ENCODE assay signal across 12 cellular contexts in the genomic region with DNA sequence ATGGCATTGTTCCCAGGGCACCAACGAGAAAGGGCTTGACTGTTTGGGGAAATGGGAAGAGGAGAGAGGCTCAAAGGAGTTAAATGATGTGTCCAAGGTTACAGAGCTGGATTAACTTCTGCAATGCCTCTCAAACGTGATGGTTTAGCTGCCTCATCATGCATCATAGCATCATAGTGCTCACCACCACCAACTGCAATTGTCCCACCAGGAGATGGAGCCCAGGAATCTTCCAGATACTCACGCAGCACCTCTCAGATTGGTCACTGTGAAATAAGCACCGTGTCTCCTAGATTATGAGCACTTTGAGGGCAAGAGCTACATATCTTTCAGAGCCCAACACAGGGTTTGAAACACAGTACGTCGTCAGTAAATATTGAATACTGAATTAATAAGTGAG.
DNase-seq lines count a peak whose midpoint lies in the region; ATAC-seq and TF ChIP-seq lines count a peak whose summit lies in the region.
"Had no signal": no experiment of that assay in that cellular context is flagged by ENCODE, and none has a peak within 500 bp of the region (broad histone marks: within the 10 kb centered on the region; RNA-seq: fewer than 3 reads in every experiment).

No MANE protein-coding gene starts in this region.

- no peaks in the 10 kb centered on the region for H3K79me2 ChIP-seq in Loucy (ENCODE audit: insufficient read depth, low read length)
- H3K79me2 ChIP-seq in fibroblast of lung (ENCODE audit: control insufficient read depth, insufficient read depth, low read length) = no peaks in the 10 kb centered on the region

- TF ChIP-seq CTCF in right atrium auricular region (IDR thresholded peaks at IDR 0.05) = no peak
- no peak for TF ChIP-seq CTCF in Loucy (conservative IDR thresholded peaks at IDR 0.05; ENCODE audit: low read length)
- TF ChIP-seq CTCF in fibroblast of lung (conservative IDR thresholded peaks at IDR 0.05 in 1 of 2, IDR thresholded peaks at IDR 0.05 in 1 of 2; ENCODE audit: low read depth in 1 of 2, low read length in 2 of 2) = peak in 1 of 2 donors; percentile 3
- no peak for TF ChIP-seq CTCF in mucosa of descending colon (IDR thresholded peaks at IDR 0.05)

- no peaks in the 10 kb centered on the region for H3K36me3 ChIP-seq in right atrium auricular region
- H3K36me3 ChIP-seq in Loucy (ENCODE audit: insufficient read depth, low read length) = no peaks in the 10 kb centered on the region
- H3K36me3 ChIP-seq in fibroblast of lung (ENCODE audit: control insufficient read depth, insufficient read depth, low read length) = no peaks in the 10 kb centered on the region
- H3K36me3 ChIP-seq in mucosa of descending colon (ENCODE audit: low read depth) = no peaks in the 10 kb centered on the region
- H3K36me3 ChIP-seq: cardiac muscle cell, left ventricle myocardium inferior had no signal

- H3K4me1 ChIP-seq in right atrium auricular region = no peaks in the 10 kb centered on the region
- no peaks in the 10 kb centered on the region for H3K4me1 ChIP-seq in Loucy (ENCODE audit: insufficient read depth, low read length, poor library complexity, severe bottlenecking)
- no peaks in the 10 kb centered on the region for H3K4me1 ChIP-seq in fibroblast of lung (ENCODE audit: control insufficient read depth, extremely low read depth, insufficient read depth, low read length)
- no peaks in the 10 kb centered on the region for H3K4me1 ChIP-seq in mucosa of descending colon (ENCODE audit: low read depth)

- H3K9me3 ChIP-seq in right atrium auricular region = no peaks in the 10 kb centered on the region
- no peaks in the 10 kb centered on the region for H3K9me3 ChIP-seq in Loucy (ENCODE audit: insufficient read depth, low read depth, low read length)
- H3K9me3 ChIP-seq in fibroblast of lung (ENCODE audit: control insufficient read depth, insufficient read depth, low read depth, low read length) = no peaks in the 10 kb centered on the region
- no peaks in the 10 kb centered on the region for H3K9me3 ChIP-seq in mucosa of descending colon
- H3K9me3 ChIP-seq: left ventricle myocardium inferior had no signal

- H3K27me3 ChIP-seq in right atrium auricular region = no peaks in the 10 kb centered on the region
- no peaks in the 10 kb centered on the region for H3K27me3 ChIP-seq in Loucy (ENCODE audit: insufficient read depth, low read length, poor library complexity, severe bottlenecking)
- no peaks in the 10 kb centered on the region for H3K27me3 ChIP-seq in fibroblast of lung (ENCODE audit: control insufficient read depth, insufficient read depth, low read length)
- H3K27me3 ChIP-seq: cardiac muscle cell had no signal

- intact Hi-C loops in left ventricle myocardium superior (cut with micrococcal nuclease) = no loop called here
- intact Hi-C loops in mucosa of descending colon (cut with DNase I, micrococcal nuclease) = no loop called here

- no peak overlapping the region for H3K4me3 ChIP-seq in right atrium auricular region
- no peak overlapping the region for H3K4me3 ChIP-seq in Loucy (ENCODE audit: low read length, poor library complexity, severe bottlenecking)
- no peak overlapping the region for H3K4me3 ChIP-seq in fibroblast of lung (replicated peaks in 1 of 4; ENCODE audit: control extremely low read depth in 1 of 4, insufficient read depth in 1 of 4, low read depth in 3 of 4, low read length in 4 of 4)
- no peak overlapping the region for H3K4me3 ChIP-seq in mucosa of descending colon
- H3K4me3 ChIP-seq: cardiac muscle cell, left ventricle myocardium inferior had no signal

- no peaks in the 10 kb centered on the region for H3F3A ChIP-seq in Loucy (ENCODE audit: low read depth)

- peak; percentile 23 for ATAC-seq in left ventricle myocardium superior
- ATAC-seq in mucosa of descending colon = no peak

- H4K20me1 ChIP-seq in Loucy (ENCODE audit: insufficient read depth, low read length, poor library complexity, severe bottlenecking) = no peaks in the 10 kb centered on the region
- H4K20me1 ChIP-seq in fibroblast of lung (ENCODE audit: control insufficient read depth, extremely low read depth, insufficient read depth, low read length) = no peaks in the 10 kb centered on the region

- DNase-seq in left ventricle myocardium superior (no peak), right atrium auricular region (ENCODE audit: low spot score) (no peak), fibroblast of lung (ENCODE audit: low read depth in 2 of 2) (no peak), stromal cell of bone marrow (ENCODE audit: low read depth) (peak; percentile 11), NCI-H2107 (lab: John Stamatoyannopoulos, UW) (no peak), iPS-NIHi7 (ENCODE audit: extremely low spot score) (no peak), mucosa of descending colon (no peak)
- DNase-seq: NCI-H2081 treated with DMSO at 0.1 percent for 48 hours had no signal

- H3K9me2 ChIP-seq in Loucy (replicated peaks; ENCODE audit: low read depth, low read length) = no peaks in the 10 kb centered on the region

- H3K27ac ChIP-seq in right atrium auricular region = no peak overlapping the region
- no peak overlapping the region for H3K27ac ChIP-seq in fibroblast of lung (ENCODE audit: insufficient read depth, low read length)
- H3K27ac ChIP-seq: C4-2B, cardiac muscle cell had no signal

- no peak overlapping the region for H3K9ac ChIP-seq in Loucy (ENCODE audit: low read depth, low read length, poor library complexity, severe bottlenecking)
- no peak overlapping the region for H3K9ac ChIP-seq in fibroblast of lung (ENCODE audit: insufficient read depth, low read length)

- 0 out of 2 replicates have a peak overlapping the region, but pooled peaks have one; percentile 4 for H2AFZ ChIP-seq in Loucy (ENCODE audit: low read length)
- H2AFZ ChIP-seq in fibroblast of lung (ENCODE audit: low read length) = peak overlapping the region; percentile 31

- H3K4me2 ChIP-seq in Loucy (ENCODE audit: low read depth, low read length, poor library complexity, severe bottlenecking) (no peak overlapping the region), fibroblast of lung (ENCODE audit: extremely low read depth, insufficient read depth, low read length) (no peak overlapping the region)
